In genomic region chr17:27892866-27893769, GRCh38 we compare ENCODE assay signal across 1 cellular context.
TF ChIP-seq lines count a peak whose summit lies in the region.

Gene LYRM9, minus strand, starts transcription at chr17:27893365. Its CDS starts 10,671 bp downstream, at chr17:27882694.

TF ChIP-seq in H1, 55 proteins besides CTCF, POLR2A, EP300 and RAD21 (continued from another document):
- TF ChIP-seq KDM4A (IDR thresholded peaks at IDR 0.05; ENCODE audit: low read depth, low read length, severe bottlenecking) (peak; percentile 59), EGR1 (IDR thresholded peaks at IDR 0.05; ENCODE audit: borderline replicate concordance, low read depth, low read length) (peak; percentile 49; the same call in 1 of the 2 replicates), NRF1 (IDR thresholded peaks at IDR 0.05; ENCODE audit: low read depth, low read length) (peak; percentile 53), TAF1 (IDR thresholded peaks at IDR 0.05; ENCODE audit: low read depth, low read length) (peak; percentile 45; the same call in 1 of the 2 replicates), SUZ12 (IDR thresholded peaks at IDR 0.05; ENCODE audit: low read length) (no peak), PHF8 (conservative IDR thresholded peaks at IDR 0.05; ENCODE audit: low read depth, low read length) (peak; percentile 48), RBBP5 (IDR thresholded peaks at IDR 0.05; ENCODE audit: borderline replicate concordance, low read depth, low read length) (peak; percentile 46; the same call in 1 of the 2 replicates), CREB1 (IDR thresholded peaks at IDR 0.05) (peak; percentile 37; the same call in 1 of the 2 replicates), TBP (IDR thresholded peaks at IDR 0.05; ENCODE audit: low read depth, low read length) (peak; percentile 36), MAX (IDR thresholded peaks at IDR 0.05) (peak; percentile 6; the same call in 1 of the 2 replicates), BACH1 (IDR thresholded peaks at IDR 0.05; ENCODE audit: low read length) (no peak), RXRA (IDR thresholded peaks at IDR 0.05; ENCODE audit: insufficient read depth, low read depth, low read length) (no peak), ASH2L (IDR thresholded peaks at IDR 0.05; ENCODE audit: low read length) (peak; percentile 79), BCL11A (IDR thresholded peaks at IDR 0.05; ENCODE audit: low read depth in 2 of 2, low read length in 2 of 2) (no peak)
- TF ChIP-seq, protein P1, sequence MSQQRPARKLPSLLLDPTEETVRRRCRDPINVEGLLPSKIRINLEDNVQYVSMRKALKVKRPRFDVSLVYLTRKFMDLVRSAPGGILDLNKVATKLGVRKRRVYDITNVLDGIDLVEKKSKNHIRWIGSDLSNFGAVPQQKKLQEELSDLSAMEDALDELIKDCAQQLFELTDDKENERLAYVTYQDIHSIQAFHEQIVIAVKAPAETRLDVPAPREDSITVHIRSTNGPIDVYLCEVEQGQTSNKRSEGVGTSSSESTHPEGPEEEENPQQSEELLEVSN (IDR thresholded peaks at IDR 0.05), result peak; percentile 27; the same call in 1 of the 2 replicates
